In genomic region chr2:185279999-185280398, GRCh38 we compare ENCODE assay signal across 8 cellular contexts.
A peak's percentile ranks its signal among the peaks of the same experiment; 100 is the strongest.
DNase-seq lines count a peak whose midpoint lies in the region; ATAC-seq, FAIRE-seq and TF ChIP-seq lines count a peak whose summit lies in the region.

No MANE protein-coding gene starts in this region.

- no peaks in the 10 kb centered on the region for H3K36me3 Mint-ChIP-seq in activated CD4-positive, alpha-beta T cell treated with anti-CD3 and anti-CD28 coated beads, Interleukin-2, amount 10 ng/mL, durations not matched to agents 24 days and 14 days (ENCODE audit: low read depth)
- no peaks in the 10 kb centered on the region for H3K36me3 Mint-ChIP-seq in activated T-helper 1 cell treated with anti-CD3 and anti-CD28 coated beads, Interleukin-12 subunit alpha, Interleukin-12 subunit beta, Interleukin-2, Interleukin-4 antibody, amounts not matched to agents 30 ng/mL and 10 ng/mL and 1 ng/mL, durations not matched to agents 14 hours and 24 hours and 36 hours (ENCODE audit: low read depth)

- DNase-seq in CD1c-positive myeloid dendritic cell (ENCODE audit: extremely low spot score) = peak; percentile 11
- no peak for DNase-seq in RCC 7860 (ENCODE audit: low spot score)
- peak in 1 of 2 donors; percentile 15 for DNase-seq in foreskin keratinocyte
- no peak for DNase-seq in mucosa of gallbladder (ENCODE audit: low spot score)
- no peak for DNase-seq in activated CD4-positive, alpha-beta T cell treated with anti-CD3 and anti-CD28 coated beads, Interleukin-2, amount 10 ng/mL, durations not matched to agents 24 days and 14 days
- DNase-seq in activated T-helper 1 cell treated with anti-CD3 and anti-CD28 coated beads, Interleukin-12 subunit alpha, Interleukin-12 subunit beta, Interleukin-2, Interleukin-4 antibody, amounts not matched to agents 30 ng/mL and 10 ng/mL and 1 ng/mL, durations not matched to agents 14 hours and 24 hours and 36 hours (ENCODE audit: low spot score) = no peak

- peak; percentile 68 for ATAC-seq in GM21723 (IDR thresholded peaks at IDR 0.05; ENCODE audit: unreplicated experiment)
- ATAC-seq in foreskin keratinocyte = no peak
- no peak for ATAC-seq in HG02759 (IDR thresholded peaks at IDR 0.05; ENCODE audit: unreplicated experiment)

- H3K4me1 Mint-ChIP-seq in activated CD4-positive, alpha-beta T cell treated with anti-CD3 and anti-CD28 coated beads, Interleukin-2, amount 10 ng/mL, durations not matched to agents 24 days and 14 days = no peaks in the 10 kb centered on the region
- H3K4me1 Mint-ChIP-seq in activated T-helper 1 cell treated with anti-CD3 and anti-CD28 coated beads, Interleukin-12 subunit alpha, Interleukin-12 subunit beta, Interleukin-2, Interleukin-4 antibody, amounts not matched to agents 30 ng/mL and 10 ng/mL and 1 ng/mL, durations not matched to agents 14 hours and 24 hours and 36 hours (ENCODE audit: low read depth) = no peaks in the 10 kb centered on the region

- H3K27me3 ChIP-seq in foreskin keratinocyte = no peaks in the 10 kb centered on the region

- intact Hi-C loops in activated CD4-positive, alpha-beta T cell treated with anti-CD3 and anti-CD28 coated beads, Interleukin-2, amount 10 ng/mL, durations not matched to agents 24 days and 14 days (cut with micrococcal nuclease) = no loop called here
- intact Hi-C loops in activated T-helper 1 cell treated with anti-CD3 and anti-CD28 coated beads, Interleukin-12 subunit alpha, Interleukin-12 subunit beta, Interleukin-2, Interleukin-4 antibody, amounts not matched to agents 30 ng/mL and 10 ng/mL and 1 ng/mL, durations not matched to agents 14 hours and 24 hours and 36 hours (cut with micrococcal nuclease) = no loop called here

- no peaks in the 10 kb centered on the region for H3K27me3 Mint-ChIP-seq in activated CD4-positive, alpha-beta T cell treated with anti-CD3 and anti-CD28 coated beads, Interleukin-2, amount 10 ng/mL, durations not matched to agents 24 days and 14 days
- peaks cover 2% of the 10 kb centered on the region for H3K27me3 Mint-ChIP-seq in activated T-helper 1 cell treated with anti-CD3 and anti-CD28 coated beads, Interleukin-12 subunit alpha, Interleukin-12 subunit beta, Interleukin-2, Interleukin-4 antibody, amounts not matched to agents 30 ng/mL and 10 ng/mL and 1 ng/mL, durations not matched to agents 14 hours and 24 hours and 36 hours (ENCODE audit: insufficient read depth)

- peak; percentile 59 for FAIRE-seq in RCC 7860 (lab: Jason Lieb, UNC)

- H3K4me1 ChIP-seq in foreskin keratinocyte = no peaks in the 10 kb centered on the region

- no peak overlapping the region for H3K27ac Mint-ChIP-seq in activated CD4-positive, alpha-beta T cell treated with anti-CD3 and anti-CD28 coated beads, Interleukin-2, amount 10 ng/mL, durations not matched to agents 24 days and 14 days
- H3K27ac Mint-ChIP-seq in activated T-helper 1 cell treated with anti-CD3 and anti-CD28 coated beads, Interleukin-12 subunit alpha, Interleukin-12 subunit beta, Interleukin-2, Interleukin-4 antibody, amounts not matched to agents 30 ng/mL and 10 ng/mL and 1 ng/mL, durations not matched to agents 14 hours and 24 hours and 36 hours = no peak overlapping the region

- no peaks in the 10 kb centered on the region for H3K9me3 Mint-ChIP-seq in activated CD4-positive, alpha-beta T cell treated with anti-CD3 and anti-CD28 coated beads, Interleukin-2, amount 10 ng/mL, durations not matched to agents 24 days and 14 days
- H3K9me3 Mint-ChIP-seq in activated T-helper 1 cell treated with anti-CD3 and anti-CD28 coated beads, Interleukin-12 subunit alpha, Interleukin-12 subunit beta, Interleukin-2, Interleukin-4 antibody, amounts not matched to agents 30 ng/mL and 10 ng/mL and 1 ng/mL, durations not matched to agents 14 hours and 24 hours and 36 hours = no peaks in the 10 kb centered on the region

- no peak overlapping the region for H3K4me3 Mint-ChIP-seq in activated CD4-positive, alpha-beta T cell treated with anti-CD3 and anti-CD28 coated beads, Interleukin-2, amount 10 ng/mL, durations not matched to agents 24 days and 14 days
- no peak overlapping the region for H3K4me3 Mint-ChIP-seq in activated T-helper 1 cell treated with anti-CD3 and anti-CD28 coated beads, Interleukin-12 subunit alpha, Interleukin-12 subunit beta, Interleukin-2, Interleukin-4 antibody, amounts not matched to agents 30 ng/mL and 10 ng/mL and 1 ng/mL, durations not matched to agents 14 hours and 24 hours and 36 hours

- H3K27ac ChIP-seq in foreskin keratinocyte = no peak overlapping the region

- TF ChIP-seq CTCF in foreskin keratinocyte (conservative IDR thresholded peaks at IDR 0.05) = peak; percentile 52
